Comparison of ENCODE assay signal across 18 cellular contexts in the genomic region with DNA sequence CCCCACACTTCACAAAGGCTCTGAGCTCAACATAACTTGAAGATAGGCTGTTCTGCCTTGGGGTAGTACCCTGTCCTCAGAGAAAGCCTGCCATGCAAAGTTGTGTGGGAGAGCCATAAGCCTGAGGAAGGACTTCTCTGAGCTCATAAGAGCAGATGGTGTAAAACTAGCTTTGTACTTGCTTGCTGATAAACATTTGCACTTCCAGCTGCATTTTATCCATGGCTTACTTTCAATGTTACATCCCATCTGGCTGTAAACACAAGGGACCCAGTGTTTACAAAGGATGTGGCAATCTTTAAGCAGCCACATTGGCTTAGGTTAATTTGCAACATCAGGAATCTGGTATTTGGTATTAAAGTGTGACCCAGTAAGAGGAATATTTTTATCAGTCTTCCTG.
DNase-seq lines count a peak whose midpoint lies in the region; ATAC-seq and TF ChIP-seq lines count a peak whose summit lies in the region.
"Had no signal": no experiment of that assay in that cellular context is flagged by ENCODE, and none has a peak within 500 bp of the region (broad histone marks: within the 10 kb centered on the region; RNA-seq: fewer than 3 reads in every experiment).

No MANE protein-coding gene starts in this region.

- H3K4me3 Mint-ChIP-seq in type B pancreatic cell (no peak overlapping the region), Caco-2 (ENCODE audit: unreplicated experiment) (no peak overlapping the region)
- H3K4me3 Mint-ChIP-seq: CD8-positive, alpha-beta memory T cell; IgD-negative memory B cell; stimulated activated memory B cell treated with anti-CD40 and anti-IgM and Interleukin-4, amounts not matched to agents 10 μg/mL and 1 μg/mL and 100 μg/mL, for 72 hours had no signal

- H3K36me3 ChIP-seq in esophagus muscularis mucosa (no peaks in the 10 kb centered on the region), right lobe of liver (no peaks in the 10 kb centered on the region), Caco-2 (ENCODE audit: control insufficient read depth, insufficient read depth, low read length) (no peaks in the 10 kb centered on the region)

- no peak for TF ChIP-seq CTCF in esophagus muscularis mucosa (IDR thresholded peaks at IDR 0.05)
- no peak for TF ChIP-seq CTCF in right lobe of liver (IDR thresholded peaks at IDR 0.05)
- TF ChIP-seq CTCF in type B pancreatic cell (conservative IDR thresholded peaks at IDR 0.05) = no peak
- no peak for TF ChIP-seq CTCF in Caco-2 (IDR thresholded peaks at IDR 0.05; ENCODE audit: insufficient read depth in 1 of 2, low read depth in 1 of 2, low read length in 1 of 2, severe bottlenecking in 1 of 2, unreplicated experiment in 1 of 2)

- DNase-seq in DMS153 (lab: John Stamatoyannopoulos, UW) (peak; percentile 62), DMS153 treated with DMSO at 0.1 percent for 48 hours (lab: John Stamatoyannopoulos, UW; ENCODE audit: unreplicated experiment) (no peak), esophagus muscularis mucosa (ENCODE audit: extremely low spot score) (peak; percentile 82), right lobe of liver (no peak), type B pancreatic cell (ENCODE audit: extremely low spot score, unreplicated experiment) (no peak), cerebellar cortex (ENCODE audit: low spot score) (no peak), ecto neural progenitor cell (ENCODE audit: low spot score) (no peak), Caco-2 (no peak)
- DNase-seq: activated CD4-positive, alpha-beta T cell treated with anti-CD3 and anti-CD28 coated beads, Interleukin-2, amount 50 U/mL, for 1 hour; amniotic stem cell; CD8-positive, alpha-beta memory T cell; cortex of kidney; NCI-H1092 treated with DMSO at 0.1 percent for 48 hours; NCI-H526 treated with DMSO at 0.1 percent for 48 hours; SHP77 had no signal

- peaks cover 3% of the 10 kb centered on the region for H3K36me3 Mint-ChIP-seq in type B pancreatic cell
- no peaks in the 10 kb centered on the region for H3K36me3 Mint-ChIP-seq in Caco-2 (ENCODE audit: insufficient read depth, unreplicated experiment)
- H3K36me3 Mint-ChIP-seq: CD8-positive, alpha-beta memory T cell; IgD-negative memory B cell; stimulated activated memory B cell treated with anti-CD40 and anti-IgM and Interleukin-4, amounts not matched to agents 10 μg/mL and 1 μg/mL and 100 μg/mL, for 72 hours had no signal

- no peak for TF ChIP-seq POLR2A in esophagus muscularis mucosa (IDR thresholded peaks at IDR 0.05; ENCODE audit: low read depth)
- TF ChIP-seq POLR2A in right lobe of liver (IDR thresholded peaks at IDR 0.05) = no peak

- intact Hi-C loops in esophagus muscularis mucosa (cut with DNase I) (no loop called here), right lobe of liver (cut with DNase I) (no loop called here), Caco-2 (cut with micrococcal nuclease; ENCODE audit: unreplicated experiment) (no loop called here)

- no peaks in the 10 kb centered on the region for H3K9me3 Mint-ChIP-seq in type B pancreatic cell
- no peaks in the 10 kb centered on the region for H3K9me3 Mint-ChIP-seq in Caco-2 (ENCODE audit: unreplicated experiment)

- H3K27ac ChIP-seq in esophagus muscularis mucosa (replicated peaks in 1 of 4) (no peak overlapping the region), right lobe of liver (peak overlapping the region in 2 of 3 donors; percentile 66 to 72)
- H3K27ac ChIP-seq: 22Rv1 had no signal

- H3K27me3 ChIP-seq in esophagus muscularis mucosa = no peaks in the 10 kb centered on the region
- H3K27me3 ChIP-seq in right lobe of liver = no peaks in the 10 kb centered on the region
- H3K27me3 ChIP-seq in Caco-2 (replicated peaks; ENCODE audit: control insufficient read depth, insufficient read depth, low read length) = no peaks in the 10 kb centered on the region

- BruUV-seq in Caco-2 (replicated peaks; lab: Mats Ljungman, UMichigan) = no TSS peak

- peak; percentile 92 to 97 (median 94) for ATAC-seq in right lobe of liver
- ATAC-seq: stimulated activated memory B cell treated with anti-CD40 and anti-IgM and Interleukin-4, amounts not matched to agents 10 μg/mL and 1 μg/mL and 100 μg/mL, for 72 hours had no signal

- H3K4me1 ChIP-seq in esophagus muscularis mucosa = peaks cover 2 to 9% (median 7%) of the 10 kb centered on the region in 4 donors
- H3K4me1 ChIP-seq in right lobe of liver = peaks cover 0 to 27% (median 8%) of the 10 kb centered on the region in 4 donors
- H3K4me1 ChIP-seq in Caco-2 = no peaks in the 10 kb centered on the region

- CTCF ChIA-PET in Caco-2 (lab: Charles Lee) = no interaction called here

- H3K27me3 Mint-ChIP-seq in type B pancreatic cell (no peaks in the 10 kb centered on the region), Caco-2 (ENCODE audit: insufficient read depth, unreplicated experiment) (no peaks in the 10 kb centered on the region)
- H3K27me3 Mint-ChIP-seq: IgD-negative memory B cell; stimulated activated memory B cell treated with anti-CD40 and anti-IgM and Interleukin-4, amounts not matched to agents 10 μg/mL and 1 μg/mL and 100 μg/mL, for 72 hours had no signal

- H3K4me1 Mint-ChIP-seq in type B pancreatic cell (ENCODE audit: unreplicated experiment) (no peaks in the 10 kb centered on the region), Caco-2 (ENCODE audit: low read depth, unreplicated experiment) (no peaks in the 10 kb centered on the region)
- H3K4me1 Mint-ChIP-seq: CD8-positive, alpha-beta memory T cell; IgD-negative memory B cell; stimulated activated memory B cell treated with anti-CD40 and anti-IgM and Interleukin-4, amounts not matched to agents 10 μg/mL and 1 μg/mL and 100 μg/mL, for 72 hours had no signal

- H3K9me3 ChIP-seq in esophagus muscularis mucosa (no peaks in the 10 kb centered on the region), right lobe of liver (no peaks in the 10 kb centered on the region), Caco-2 (no peaks in the 10 kb centered on the region)

- H3K4me3 ChIP-seq in esophagus muscularis mucosa = no peak overlapping the region
- no peak overlapping the region for H3K4me3 ChIP-seq in right lobe of liver
- H3K4me3 ChIP-seq in Caco-2 (ENCODE audit: low read depth, low read length) = no peak overlapping the region

- POLR2A ChIA-PET in Caco-2 (lab: Charles Lee) = no interaction called here

- TF ChIP-seq EP300 in esophagus muscularis mucosa (IDR thresholded peaks at IDR 0.05) = no peak

- H3K27ac Mint-ChIP-seq in type B pancreatic cell (peak overlapping the region; percentile 11), Caco-2 (ENCODE audit: unreplicated experiment) (no peak overlapping the region)
- H3K27ac Mint-ChIP-seq: CD8-positive, alpha-beta memory T cell; IgD-negative memory B cell; stimulated activated memory B cell treated with anti-CD40 and anti-IgM and Interleukin-4, amounts not matched to agents 10 μg/mL and 1 μg/mL and 100 μg/mL, for 72 hours had no signal

Comparison
In these comparisons a context has a peak if more than half of its experiments do, and no peak if none do; other contexts are left out.
1. DNase-seq: peak in DMS153 (single experiment) and esophagus muscularis mucosa (single experiment); none in DMS153 treated with DMSO at 0.1 percent for 48 hours (single experiment), right lobe of liver (0 of 3), type B pancreatic cell (single experiment), cerebellar cortex (single experiment), ecto neural progenitor cell (single experiment) and Caco-2 (0 of 2).
2. H3K27ac ChIP-seq: peak in right lobe of liver (2 of 3); none in esophagus muscularis mucosa (0 of 4).